Comparison of ENCODE assay signal across 16 cellular contexts in genomic region chr4:165152527-165152926, GRCh38. TPM values are rescaled to one million over a fixed set of nuclear protein-coding genes. Genes with fewer than 3 reads are reported as not detected.
DNase-seq lines count a peak whose midpoint lies in the region; ATAC-seq and TF ChIP-seq lines count a peak whose summit lies in the region.
"Had no signal": no experiment of that assay in that cellular context is flagged by ENCODE, and none has a peak within 500 bp of the region (broad histone marks: within the 10 kb centered on the region; RNA-seq: fewer than 3 reads in every experiment).

No MANE protein-coding gene starts in this region.

- POLR2A ChIA-PET in SK-N-SH (lab: Yijun Ruan, JAX), result no interaction called here

- H3K36me3 ChIP-seq in ACC112 (ENCODE audit: insufficient read depth, low read length) (no peaks in the 10 kb centered on the region), SK-N-SH (replicated peaks in 1 of 2; ENCODE audit: control insufficient read depth in 1 of 2, insufficient read depth in 2 of 2, low read length in 1 of 2) (no peaks in the 10 kb centered on the region), mesendoderm (ENCODE audit: control insufficient read depth, insufficient read depth, low read length) (no peaks in the 10 kb centered on the region)

- 7% methylated on average over 4 of the region's 4 CpGs for WGBS in SK-N-SH (ENCODE audit: low lambda C conversion rate)
- no CpG with 5 or more reads among the region's 4 CpGs for WGBS in mesendoderm (ENCODE audit: extremely low coverage, insufficient coverage, low lambda C conversion rate)

- no peak overlapping the region for H3K56ac ChIP-seq in mesendoderm (ENCODE audit: low read length)

- H3K27me3 ChIP-seq in ACC112 (ENCODE audit: insufficient read depth, low read length), result no peaks in the 10 kb centered on the region
- H3K27me3 ChIP-seq in SK-N-SH (ENCODE audit: insufficient read depth), result no peaks in the 10 kb centered on the region
- H3K27me3 ChIP-seq in mesendoderm (ENCODE audit: insufficient read depth, low read length, poor library complexity), result no peaks in the 10 kb centered on the region

- no peak overlapping the region for H3K4ac ChIP-seq in mesendoderm (ENCODE audit: low read depth, low read length)

- DNase-seq in SK-N-SH (no peak), fibroblast of gingiva (ENCODE audit: low read depth) (peak; percentile 71), iris pigment epithelial cell (ENCODE audit: low read depth) (peak; percentile 14), iPS-NIHi7 (ENCODE audit: extremely low spot score) (no peak), mesendoderm (no peak)
- DNase-seq: COR-L47; H9; Kasumi-1; NCI-H187; NCI-H446; NK-92 treated with Interleukin-12 subunit alpha and Interleukin-12 subunit beta, amount 100 ng/mL, for 24 hours; RPMI8226; SIG-M5 had no signal

- H3K4me1 ChIP-seq in ACC112 (ENCODE audit: control insufficient read depth, insufficient read depth, low read length, unreplicated experiment) (peaks cover 5% of the 10 kb centered on the region), SK-N-SH (ENCODE audit: control insufficient read depth in 1 of 2, insufficient read depth in 2 of 2, low read depth in 1 of 2, low read length in 1 of 2) (no peaks in the 10 kb centered on the region), mesendoderm (ENCODE audit: control insufficient read depth, low read depth, low read length) (no peaks in the 10 kb centered on the region)

- peak overlapping the region; percentile 42 for H2AFZ ChIP-seq in ACC112 (ENCODE audit: low read length, unreplicated experiment)
- peak overlapping the region; percentile 33; the same call in 1 of the 2 replicates for H2AFZ ChIP-seq in SK-N-SH (ENCODE audit: low read depth)

- no peaks in the 10 kb centered on the region for H3K9me3 ChIP-seq in SK-N-SH

- H3K4me3 ChIP-seq in ACC112 (ENCODE audit: low read depth, low read length) (no peak overlapping the region), SK-N-SH (ENCODE audit: low read depth in 2 of 2, low read length in 1 of 2) (no peak overlapping the region), mesendoderm (ENCODE audit: low read length) (no peak overlapping the region)

- CTCF ChIA-PET in SK-N-SH (lab: Yijun Ruan, JAX), result interaction anchor here (2.0 kb wide), 1 partner anchor 21 kb away, joined by 5 read pairs; no protein-coding TSS in a partner anchor

- TF ChIP-seq CTCF in SK-N-SH (IDR thresholded peaks at IDR 0.05), result no peak

- H3K9ac ChIP-seq in SK-N-SH (no peak overlapping the region), mesendoderm (ENCODE audit: low read length) (no peak overlapping the region)

- peaks cover 7% of the 10 kb centered on the region for H3F3A ChIP-seq in SK-N-SH (replicated peaks; ENCODE audit: insufficient read depth)

- no peak overlapping the region for H2AK5ac ChIP-seq in mesendoderm (ENCODE audit: low read length)

- H3K4me2 ChIP-seq in SK-N-SH (no peak overlapping the region), mesendoderm (ENCODE audit: low read length) (no peak overlapping the region)

- no peak overlapping the region for H3K23ac ChIP-seq in mesendoderm (ENCODE audit: low read length)

- no peak for TF ChIP-seq RAD21 in SK-N-SH (IDR thresholded peaks at IDR 0.05; ENCODE audit: low read length)

- no peak overlapping the region for H3K27ac ChIP-seq in ACC112 (ENCODE audit: low read depth, low read length)
- H3K27ac ChIP-seq in SK-N-SH (ENCODE audit: low read depth in 2 of 2, low read length in 1 of 2), result peak overlapping the region; percentile 41 to 73; a peak in 2 of 4 replicates
- H3K27ac ChIP-seq in mesendoderm (ENCODE audit: low read depth, low read length), result no peak overlapping the region

- H2BK120ac ChIP-seq in mesendoderm (ENCODE audit: low read depth, low read length), result no peak overlapping the region

- no peak overlapping the region for H4K5ac ChIP-seq in mesendoderm (ENCODE audit: low read length)

- no peak overlapping the region for H2BK15ac ChIP-seq in mesendoderm (replicated peaks; ENCODE audit: low read depth)

- no peaks in the 10 kb centered on the region for H3K9me2 ChIP-seq in SK-N-SH

- H3K79me2 ChIP-seq in ACC112 (ENCODE audit: control insufficient read depth, insufficient read depth, low read length, unreplicated experiment), result no peaks in the 10 kb centered on the region
- no peaks in the 10 kb centered on the region for H3K79me2 ChIP-seq in SK-N-SH (ENCODE audit: insufficient read depth)
- no peaks in the 10 kb centered on the region for H3K79me2 ChIP-seq in mesendoderm (ENCODE audit: control insufficient read depth, insufficient read depth, low read length)

- no peaks in the 10 kb centered on the region for H4K20me1 ChIP-seq in SK-N-SH (ENCODE audit: insufficient read depth)

- H2BK5ac ChIP-seq in mesendoderm (ENCODE audit: low read length), result no peak overlapping the region

- ATAC-seq in HG03196 (IDR thresholded peaks at IDR 0.05; ENCODE audit: unreplicated experiment) (no peak), HG03342 (IDR thresholded peaks at IDR 0.05; ENCODE audit: unreplicated experiment) (no peak)

- no peak overlapping the region for H4K8ac ChIP-seq in mesendoderm (ENCODE audit: low read depth, low read length)

- peak in 1 of 2 experiments; percentile 89; a peak in 3 of 4 replicates for TF ChIP-seq EP300 in SK-N-SH (IDR thresholded peaks at IDR 0.05; ENCODE audit: borderline replicate concordance in 1 of 2, low read depth in 1 of 2, low read length in 1 of 2)

- no peak overlapping the region for H3K18ac ChIP-seq in mesendoderm (ENCODE audit: low read length)

- no peaks in the 10 kb centered on the region for H3K79me1 ChIP-seq in mesendoderm (ENCODE audit: low read length)

TF ChIP-seq in SK-N-SH, 30 proteins besides CTCF, POLR2A, EP300 and RAD21 (continues in another document):
- TF ChIP-seq RFX5 (IDR thresholded peaks at IDR 0.05; ENCODE audit: low read length) (no peak), JUND (IDR thresholded peaks at IDR 0.05) (peak; percentile 59), MEF2A (IDR thresholded peaks at IDR 0.05; ENCODE audit: borderline replicate concordance, low read depth) (0 out of 2 replicates have a peak, but pooled peaks have one; percentile 10), YY1 (IDR thresholded peaks at IDR 0.05; ENCODE audit: low read depth) (no peak), ZBTB33 (IDR thresholded peaks at IDR 0.05; ENCODE audit: borderline replicate concordance, low read depth) (no peak), MAX (IDR thresholded peaks at IDR 0.05; ENCODE audit: low read depth) (no peak), FOSL2 (IDR thresholded peaks at IDR 0.05; ENCODE audit: borderline replicate concordance, low read depth) (no peak), RXRA (IDR thresholded peaks at IDR 0.05; ENCODE audit: borderline replicate concordance, low read depth) (peak; percentile 36; the same call in 1 of the 2 replicates), USF1 (IDR thresholded peaks at IDR 0.05; ENCODE audit: borderline replicate concordance, low read depth) (peak; percentile 9; the same call in 1 of the 2 replicates), FOXJ3 (CRISPR knock-in tag; IDR thresholded peaks at IDR 0.05) (no peak), IRF3 (IDR thresholded peaks at IDR 0.05; ENCODE audit: low read depth, low read length) (no peak), CHD2 (IDR thresholded peaks at IDR 0.05; ENCODE audit: low read length, partially characterized antibody) (no peak), TCF12 (IDR thresholded peaks at IDR 0.05) (peak; percentile 93)

RNA-seq across cellular contexts. Expression of gene TMEM192, which starts 39.9 kb away (rescaled TPM):
- 9.1 and 14.4 TPM in 2 replicates for polyA plus RNA-seq in SK-N-SH (2012; rRNA removed)
- polyA plus RNA-seq in SK-N-SH (2012; cell fraction: cytosol; rRNA removed), result 15.7 and 16.0 TPM in 2 replicates
- polyA plus RNA-seq in SK-N-SH (2012; cell fraction: nucleus; rRNA removed), result 2.3 and 5.3 TPM in 2 replicates
- polyA plus RNA-seq in mesendoderm (2013, experiment 1 of 2), result 9.0 TPM
- 9.7 TPM for polyA plus RNA-seq in mesendoderm (2013, experiment 2 of 2)

RNA-seq across cellular contexts. Expression of gene KLHL2, which starts 54.8 kb away (rescaled TPM):
- polyA plus RNA-seq in SK-N-SH (2012; rRNA removed), result 25.0 and 36.0 TPM in 2 replicates
- polyA plus RNA-seq in SK-N-SH (2012; cell fraction: cytosol; rRNA removed), result 37.5 and 46.0 TPM in 2 replicates
- 15.9 and 28.9 TPM in 2 replicates for polyA plus RNA-seq in SK-N-SH (2012; cell fraction: nucleus; rRNA removed)
- polyA plus RNA-seq in mesendoderm (2013, experiment 1 of 2), result 4.8 TPM
- polyA plus RNA-seq in mesendoderm (2013, experiment 2 of 2), result 4.5 TPM

Comparison
In these comparisons a context has a peak if more than half of its experiments do, and no peak if none do; other contexts are left out.
1. H3K27ac ChIP-seq: peak in SK-N-SH (2 of 2); none in ACC112 (single experiment) and mesendoderm (single experiment).
2. DNase-seq: peak in fibroblast of gingiva (single experiment) and iris pigment epithelial cell (single experiment); none in SK-N-SH (single experiment), iPS-NIHi7 (single experiment) and mesendoderm (single experiment).